10 cellular contexts compared by ENCODE assay signal in genomic region chr16:74991593-74992403, GRCh38. TPM values are rescaled to one million over a fixed set of nuclear protein-coding genes. Genes with fewer than 3 reads are reported as not detected.
DNase-seq lines count a peak whose midpoint lies in the region; FAIRE-seq lines count a peak whose summit lies in the region.
"Had no signal": no experiment of that assay in that cellular context is flagged by ENCODE, and none has a peak within 500 bp of the region (broad histone marks: within the 10 kb centered on the region; RNA-seq: fewer than 3 reads in every experiment).

No MANE protein-coding gene starts in this region.

- H3K27me3 Mint-ChIP-seq in CD8-positive, alpha-beta memory T cell, result peaks cover 3 to 4% of the 10 kb centered on the region in 2 donors

- POLR2A ChIA-PET in CD8-positive, alpha-beta memory T cell (lab: Charles Lee), result no interaction called here

- FAIRE-seq in small intestine (lab: Jason Lieb, UNC), result no peak
- FAIRE-seq: endometrium had no signal

- H3K9me3 Mint-ChIP-seq in CD8-positive, alpha-beta memory T cell, result no peaks in the 10 kb centered on the region

- H3K9ac ChIP-seq in GM23248, result no peak overlapping the region

- H3F3A ChIP-seq in GM23248 (ENCODE audit: insufficient read depth), result no peaks in the 10 kb centered on the region

- no peaks in the 10 kb centered on the region for H3K9me3 ChIP-seq in small intestine (ENCODE audit: control insufficient read depth, low read depth)
- no peaks in the 10 kb centered on the region for H3K9me3 ChIP-seq in GM23248 (ENCODE audit: low read depth)
- H3K9me3 ChIP-seq in CD8-positive, alpha-beta memory T cell (ENCODE audit: low read length), result no peaks in the 10 kb centered on the region

- 12 to 49% (median 26%) methylated on average over 13 of the region's 13 CpGs for WGBS in small intestine, 3 donors
- WGBS in GM23248 (ENCODE audit: low coverage in 1 of 2, low lambda C conversion rate in 2 of 2, missing lambda C conversion rate in 2 of 2), 2 experiments, result 69 to 72% methylated on average over 13 of the region's 13 CpGs

- H3K27ac ChIP-seq in caudate nucleus (ENCODE audit: low read depth, low read length) (peak overlapping the region; percentile 36), small intestine (ENCODE audit: low read depth in 1 of 2, low read length in 1 of 2) (peak overlapping the region; percentile 64 to 74), GM23248 (no peak overlapping the region)
- no peak overlapping the region for H3K27ac ChIP-seq in CD8-positive, alpha-beta memory T cell (ENCODE audit: low read depth, low read length)

- in situ Hi-C loops in ACHN (cut with HindIII; ENCODE audit: low pct_ligation_motif_present, low pct_unique_long_range_greater_than_20kb, low sequenced_read_pairs) (no loop called here), GM23248 (cut with MboI) (no loop called here)

- H4K20me1 ChIP-seq in GM23248 (ENCODE audit: insufficient read depth), result no peaks in the 10 kb centered on the region

- H3K4me1 ChIP-seq in small intestine (ENCODE audit: control insufficient read depth in 2 of 2, insufficient read depth in 1 of 2, low read depth in 1 of 2, low read length in 1 of 2) (no peaks in the 10 kb centered on the region), GM23248 (ENCODE audit: insufficient read depth) (no peaks in the 10 kb centered on the region)
- no peaks in the 10 kb centered on the region for H3K4me1 ChIP-seq in CD8-positive, alpha-beta memory T cell (ENCODE audit: insufficient read depth, low read length)

- no peaks in the 10 kb centered on the region for H3K79me2 ChIP-seq in GM23248 (ENCODE audit: insufficient read depth)

- H3K4me3 ChIP-seq in small intestine (ENCODE audit: low read depth in 1 of 2, low read length in 2 of 2) (no peak overlapping the region), GM23248 (no peak overlapping the region)
- H3K4me3 ChIP-seq in CD8-positive, alpha-beta memory T cell (ENCODE audit: low read length), result no peak overlapping the region

- peak overlapping the region in 1 of 8 donors; percentile 54 for H3K27ac Mint-ChIP-seq in CD8-positive, alpha-beta memory T cell
- H3K27ac Mint-ChIP-seq: B cell had no signal

- H3K36me3 Mint-ChIP-seq in CD8-positive, alpha-beta memory T cell, result no peaks in the 10 kb centered on the region

- H3K36me3 ChIP-seq in small intestine (ENCODE audit: control insufficient read depth in 2 of 2, insufficient read depth in 2 of 2, low read length in 2 of 2) (no peaks in the 10 kb centered on the region), GM23248 (ENCODE audit: low read depth) (no peaks in the 10 kb centered on the region)
- no peaks in the 10 kb centered on the region for H3K36me3 ChIP-seq in CD8-positive, alpha-beta memory T cell (ENCODE audit: insufficient read depth, low read length)

- CTCF ChIA-PET in CD8-positive, alpha-beta memory T cell (lab: Charles Lee), result interaction anchor here (3.7 kb wide), 1 partner anchor 118 kb away, joined by 27 read pairs; no protein-coding TSS in a partner anchor

- no peaks in the 10 kb centered on the region for H3K9me2 ChIP-seq in GM23248 (ENCODE audit: insufficient read depth)

- H2AFZ ChIP-seq in GM23248, result no peak overlapping the region

- H3K4me3 Mint-ChIP-seq in CD8-positive, alpha-beta memory T cell, result no peak overlapping the region
- H3K4me3 Mint-ChIP-seq: B cell had no signal

- H3K4me2 ChIP-seq in GM23248 (ENCODE audit: unreplicated experiment), result no peak overlapping the region

- H3K27me3 ChIP-seq in small intestine (ENCODE audit: control insufficient read depth in 2 of 2, insufficient read depth in 2 of 2, low read length in 2 of 2), result no peaks in the 10 kb centered on the region
- no peaks in the 10 kb centered on the region for H3K27me3 ChIP-seq in GM23248 (replicated peaks; ENCODE audit: insufficient read depth)
- no peaks in the 10 kb centered on the region for H3K27me3 ChIP-seq in CD8-positive, alpha-beta memory T cell (ENCODE audit: insufficient read depth, low read length, poor library complexity, severe bottlenecking)

- no peaks in the 10 kb centered on the region for H3K4me1 Mint-ChIP-seq in CD8-positive, alpha-beta memory T cell
- H3K4me1 Mint-ChIP-seq: B cell had no signal

- DNase-seq in HUDEP-2 (lab: John Stamatoyannopoulos, UW; ENCODE audit: unreplicated experiment in 76 of 76) (peak in 62 of 76 experiments; percentile 12 to 79 (median 49)), caudate nucleus (lab: John Stamatoyannopoulos, UW) (no peak), left kidney (ENCODE audit: low read depth, low spot score) (peak; percentile 54), small intestine (peak; percentile 91), SIG-M5 treated with dmso at 0.1 percent for 504 hours (lab: John Stamatoyannopoulos, UW; ENCODE audit: unreplicated experiment) (no peak), ACHN (no peak), GM23248 (no peak)
- DNase-seq in CD8-positive, alpha-beta memory T cell, result no peak

RNA-seq across cellular contexts. Expression of gene WDR59, which starts 6.9 kb away (rescaled TPM):
- polyA plus RNA-seq in small intestine (10 to 100 TPM; 13.9 to 29.5 (median 20.8) TPM), GM23248 (2016; fragmentation: Nextera tagmentation; extraction: Ambion mirVana) (11.4 and 15.2 TPM in 2 replicates)
- total RNA-seq in GM23248 (2014; rRNA removed; shearing (Covaris generic)), result 7.5 and 8.3 TPM in 2 replicates
- total RNA-seq in CD8-positive, alpha-beta memory T cell, result 10 to 100 TPM; 55.9 to 56.5 TPM
- polyA plus RNA-seq in CD8-positive, alpha-beta memory T cell, result 13.0 TPM

RNA-seq across cellular contexts. Expression of gene ZNRF1, which starts 7.0 kb away (rescaled TPM):
- 1 to 10 TPM; 5.8 to 9.1 (median 7.0) TPM for polyA plus RNA-seq in small intestine
- total RNA-seq in GM23248 (2014; rRNA removed; shearing (Covaris generic)), result 10.4 and 17.2 TPM in 2 replicates
- 7.1 and 7.6 TPM in 2 replicates for polyA plus RNA-seq in GM23248 (2016; fragmentation: Nextera tagmentation; extraction: Ambion mirVana)
- total RNA-seq in CD8-positive, alpha-beta memory T cell, result 10 to 100 TPM; 10.8 to 14.1 TPM
- 2.2 TPM for polyA plus RNA-seq in CD8-positive, alpha-beta memory T cell

Comparison
In these comparisons a context has a peak if more than half of its experiments do, and no peak if none do; other contexts are left out.
1. DNase-seq: peak in HUDEP-2 (62 of 76), left kidney (single experiment) and small intestine (single experiment); none in caudate nucleus (0 of 61), SIG-M5 treated with dmso at 0.1 percent for 504 hours (single experiment), ACHN (single experiment), GM23248 (single experiment) and CD8-positive, alpha-beta memory T cell (0 of 5).
2. H3K27ac ChIP-seq: peak in caudate nucleus (single experiment) and small intestine (2 of 2); none in GM23248 (single experiment) and CD8-positive, alpha-beta memory T cell (single experiment).